9 cellular contexts compared by ENCODE assay signal in the genomic region with DNA sequence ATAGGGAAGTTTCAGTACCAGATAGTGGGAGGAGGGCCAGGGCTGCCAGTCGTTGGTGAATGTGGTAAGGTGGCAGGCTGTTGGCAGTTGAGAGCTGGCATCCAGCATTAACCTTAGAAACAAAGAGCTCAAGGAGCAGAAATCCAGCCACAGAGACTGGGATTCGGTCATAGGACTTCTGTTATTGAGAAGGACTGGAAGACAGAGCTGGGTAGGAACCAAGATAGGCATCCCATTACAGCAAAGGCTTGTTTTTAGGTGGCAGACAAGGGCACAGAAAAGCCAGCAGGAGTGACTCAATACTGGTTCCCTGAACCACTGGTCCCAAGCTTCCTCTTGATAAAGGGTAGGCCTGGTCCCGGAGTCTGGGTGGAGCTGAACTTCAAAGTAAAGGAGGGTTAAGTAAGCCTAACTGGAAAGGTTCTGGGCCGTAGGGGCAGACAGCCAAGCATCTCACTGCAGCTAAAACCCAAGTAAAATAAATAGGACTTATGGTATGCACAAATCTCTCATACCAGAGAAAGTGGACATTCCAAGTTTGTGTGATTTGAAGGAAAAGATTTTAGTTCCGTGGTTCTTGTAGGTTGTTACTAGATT.
DNase-seq lines count a peak whose midpoint lies in the region; ATAC-seq and FAIRE-seq lines count a peak whose summit lies in the region.
"Had no signal": no experiment of that assay in that cellular context is flagged by ENCODE, and none has a peak within 500 bp of the region (broad histone marks: within the 10 kb centered on the region; RNA-seq: fewer than 3 reads in every experiment).

No MANE protein-coding gene starts in this region.

- ATAC-seq in T-helper 17 cell = no peak
- ATAC-seq in stimulated activated memory B cell treated with anti-CD40 and anti-IgM and Interleukin-4, amounts not matched to agents 10 μg/mL and 1 μg/mL and 100 μg/mL, for 72 hours = no peak
- ATAC-seq in HG02678 (IDR thresholded peaks at IDR 0.05; ENCODE audit: unreplicated experiment) = no peak

- H3K27ac ChIP-seq in small intestine (ENCODE audit: low read depth in 1 of 2, low read length in 1 of 2) = peak overlapping the region in 1 of 2 donors; percentile 78

- H3K4me3 ChIP-seq in small intestine (ENCODE audit: low read depth in 1 of 2, low read length in 2 of 2) = no peak overlapping the region
- H3K4me3 ChIP-seq: hepatocyte had no signal

- peak overlapping the region; percentile 27 for H3K27ac Mint-ChIP-seq in T-helper 17 cell
- peak overlapping the region; percentile 31 for H3K27ac Mint-ChIP-seq in stimulated activated memory B cell treated with anti-CD40 and anti-IgM and Interleukin-4, amounts not matched to agents 10 μg/mL and 1 μg/mL and 100 μg/mL, for 72 hours
- no peak overlapping the region for H3K27ac Mint-ChIP-seq in activated T-cell treated with anti-CD3 and anti-CD28 coated beads, Interleukin-2, amount 50 U/mL, for 24 hours

- no peaks in the 10 kb centered on the region for H3K9me3 Mint-ChIP-seq in stimulated activated memory B cell treated with anti-CD40 and anti-IgM and Interleukin-4, amounts not matched to agents 10 μg/mL and 1 μg/mL and 100 μg/mL, for 72 hours
- H3K9me3 Mint-ChIP-seq in activated T-cell treated with anti-CD3 and anti-CD28 coated beads, Interleukin-2, amount 50 U/mL, for 24 hours = no peaks in the 10 kb centered on the region

- WGBS in small intestine, 3 donors = 68 to 79% (median 78%) methylated on average over 5 of the region's 5 CpGs

- H3K27me3 Mint-ChIP-seq in T-helper 17 cell = no peaks in the 10 kb centered on the region
- H3K27me3 Mint-ChIP-seq in stimulated activated memory B cell treated with anti-CD40 and anti-IgM and Interleukin-4, amounts not matched to agents 10 μg/mL and 1 μg/mL and 100 μg/mL, for 72 hours = no peaks in the 10 kb centered on the region
- H3K27me3 Mint-ChIP-seq in activated T-cell treated with anti-CD3 and anti-CD28 coated beads, Interleukin-2, amount 50 U/mL, for 24 hours = no peaks in the 10 kb centered on the region

- no peaks in the 10 kb centered on the region for H3K27me3 ChIP-seq in small intestine (ENCODE audit: control insufficient read depth in 2 of 2, insufficient read depth in 2 of 2, low read length in 2 of 2)
- H3K27me3 ChIP-seq: hepatocyte had no signal

- no peaks in the 10 kb centered on the region for H3K36me3 ChIP-seq in small intestine (ENCODE audit: control insufficient read depth in 2 of 2, insufficient read depth in 2 of 2, low read length in 2 of 2)

- H3K4me1 Mint-ChIP-seq in T-helper 17 cell = peaks cover 56% of the 10 kb centered on the region
- peaks cover 69% of the 10 kb centered on the region for H3K4me1 Mint-ChIP-seq in stimulated activated memory B cell treated with anti-CD40 and anti-IgM and Interleukin-4, amounts not matched to agents 10 μg/mL and 1 μg/mL and 100 μg/mL, for 72 hours
- peaks cover 52% of the 10 kb centered on the region for H3K4me1 Mint-ChIP-seq in activated T-cell treated with anti-CD3 and anti-CD28 coated beads, Interleukin-2, amount 50 U/mL, for 24 hours (ENCODE audit: low read depth)

- H3K4me3 Mint-ChIP-seq in T-helper 17 cell = no peak overlapping the region
- no peak overlapping the region for H3K4me3 Mint-ChIP-seq in stimulated activated memory B cell treated with anti-CD40 and anti-IgM and Interleukin-4, amounts not matched to agents 10 μg/mL and 1 μg/mL and 100 μg/mL, for 72 hours
- no peak overlapping the region for H3K4me3 Mint-ChIP-seq in activated T-cell treated with anti-CD3 and anti-CD28 coated beads, Interleukin-2, amount 50 U/mL, for 24 hours

- no peaks in the 10 kb centered on the region for H3K9me3 ChIP-seq in T-helper 17 cell (ENCODE audit: control insufficient read depth, low read length, poor library complexity, severe bottlenecking)
- H3K9me3 ChIP-seq in small intestine (ENCODE audit: control insufficient read depth, low read depth) = no peaks in the 10 kb centered on the region

- FAIRE-seq in small intestine (lab: Jason Lieb, UNC) = no peak

- DNase-seq in H4 (ENCODE audit: low spot score) (peak; percentile 55), T-helper 17 cell (no peak), glomerular visceral epithelial cell (ENCODE audit: extremely low spot score) (peak; percentile 41), small intestine (no peak)
- no peak for DNase-seq in activated T-cell treated with anti-CD3 and anti-CD28 coated beads, Interleukin-2, amount 50 U/mL, for 24 hours
- DNase-seq: NCI-H82 had no signal

- H3K36me3 Mint-ChIP-seq in T-helper 17 cell (ENCODE audit: low read depth) = no peaks in the 10 kb centered on the region
- peaks cover 66% of the 10 kb centered on the region for H3K36me3 Mint-ChIP-seq in stimulated activated memory B cell treated with anti-CD40 and anti-IgM and Interleukin-4, amounts not matched to agents 10 μg/mL and 1 μg/mL and 100 μg/mL, for 72 hours
- peaks cover 32% of the 10 kb centered on the region for H3K36me3 Mint-ChIP-seq in activated T-cell treated with anti-CD3 and anti-CD28 coated beads, Interleukin-2, amount 50 U/mL, for 24 hours (ENCODE audit: low read depth)

- peaks cover 7 to 11% of the 10 kb centered on the region in 2 donors for H3K4me1 ChIP-seq in small intestine (ENCODE audit: control insufficient read depth in 2 of 2, insufficient read depth in 1 of 2, low read depth in 1 of 2, low read length in 1 of 2)

Comparison
In these comparisons a context has a peak if more than half of its experiments do, and no peak if none do; other contexts are left out.
1. DNase-seq: peak in H4 (single experiment) and glomerular visceral epithelial cell (single experiment); none in T-helper 17 cell (0 of 3), small intestine (single experiment) and activated T-cell treated with anti-CD3 and anti-CD28 coated beads, Interleukin-2, amount 50 U/mL, for 24 hours (single experiment).